1 cellular context compared by ENCODE assay signal in the genomic region with DNA sequence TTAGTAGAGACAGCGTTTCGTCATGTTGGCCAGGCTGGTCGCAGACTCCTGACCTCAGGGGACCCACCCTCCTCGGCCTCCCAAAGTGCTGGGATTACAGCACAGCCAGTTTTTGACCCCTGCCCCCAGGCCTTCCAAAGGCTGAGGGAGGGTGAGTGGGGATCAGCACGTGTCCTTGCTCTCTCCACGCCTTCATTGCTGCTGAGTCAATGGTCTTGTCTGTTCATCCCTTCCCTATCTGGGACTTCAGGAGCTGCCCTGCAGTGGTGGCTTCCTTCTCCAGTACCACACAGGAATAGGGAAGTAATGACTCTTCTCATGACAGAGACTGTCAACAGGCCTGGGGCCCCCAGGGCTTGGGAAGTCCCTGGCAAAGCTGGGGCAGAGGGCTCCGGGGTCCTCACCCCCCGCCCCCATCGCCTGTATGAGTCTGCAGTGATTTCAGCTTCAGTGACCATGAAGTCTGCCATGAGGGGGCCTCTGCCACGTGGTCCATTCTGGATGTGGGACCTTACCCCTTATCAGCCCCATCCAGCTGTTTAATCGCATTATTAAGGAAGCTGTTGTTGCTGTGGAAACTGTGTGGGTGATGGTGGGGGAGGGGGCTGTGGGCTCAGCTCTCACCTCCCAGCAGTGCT.
TF ChIP-seq lines count a peak whose summit lies in the region.

No MANE protein-coding gene starts in this region.

TF ChIP-seq in HepG2, 621 proteins besides CTCF, POLR2A, EP300 and RAD21 (continued from another document and continues in another):
- TF ChIP-seq, protein P1, sequence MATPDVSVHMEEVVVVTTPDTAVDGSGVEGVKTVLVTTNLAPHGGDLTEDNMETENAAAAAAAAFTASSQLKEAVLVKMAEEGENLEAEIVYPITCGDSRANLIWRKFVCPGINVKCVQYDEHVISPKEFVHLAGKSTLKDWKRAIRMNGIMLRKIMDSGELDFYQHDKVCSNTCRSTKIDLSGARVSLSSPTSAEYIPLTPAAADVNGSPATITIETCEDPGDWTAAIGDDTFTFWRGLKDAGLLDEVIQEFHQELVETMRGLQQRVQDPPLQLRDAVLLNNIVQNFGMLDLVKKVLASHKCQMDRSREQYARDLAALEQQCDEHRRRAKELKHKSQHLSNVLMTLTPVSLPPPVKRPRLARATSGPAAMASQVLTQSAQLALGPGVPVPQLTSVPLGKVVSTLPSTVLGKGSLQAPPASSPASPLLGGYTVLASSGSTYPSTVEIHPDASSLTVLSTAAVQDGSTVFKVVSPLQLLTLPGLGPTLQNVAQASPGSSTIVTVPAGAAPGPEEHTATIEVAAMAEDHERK (CRISPR knock-in tag; IDR thresholded peaks at IDR 0.05; ENCODE audit: low read depth), result no peak
- TF ChIP-seq GFI1 (CRISPR knock-in tag; IDR thresholded peaks at IDR 0.05; ENCODE audit: borderline replicate concordance), result peak; percentile 54; the same call in 1 of the 2 replicates
- peak; percentile 75 for TF ChIP-seq SOX5 (CRISPR knock-in tag; IDR thresholded peaks at IDR 0.05; ENCODE audit: borderline replicate concordance)
- TF ChIP-seq ZNF607 (CRISPR knock-in tag; IDR thresholded peaks at IDR 0.05; ENCODE audit: borderline replicate concordance), result no peak
- TF ChIP-seq, protein P2, sequence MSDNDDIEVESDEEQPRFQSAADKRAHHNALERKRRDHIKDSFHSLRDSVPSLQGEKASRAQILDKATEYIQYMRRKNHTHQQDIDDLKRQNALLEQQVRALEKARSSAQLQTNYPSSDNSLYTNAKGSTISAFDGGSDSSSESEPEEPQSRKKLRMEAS (IDR thresholded peaks at IDR 0.05), result peak; percentile 96
- TF ChIP-seq ARID2 (CRISPR knock-in tag; IDR thresholded peaks at IDR 0.05; ENCODE audit: borderline replicate concordance), result no peak
- no peak for TF ChIP-seq ZNF337 (CRISPR knock-in tag; IDR thresholded peaks at IDR 0.05; ENCODE audit: borderline replicate concordance, low read depth)
- TF ChIP-seq, protein P3, sequence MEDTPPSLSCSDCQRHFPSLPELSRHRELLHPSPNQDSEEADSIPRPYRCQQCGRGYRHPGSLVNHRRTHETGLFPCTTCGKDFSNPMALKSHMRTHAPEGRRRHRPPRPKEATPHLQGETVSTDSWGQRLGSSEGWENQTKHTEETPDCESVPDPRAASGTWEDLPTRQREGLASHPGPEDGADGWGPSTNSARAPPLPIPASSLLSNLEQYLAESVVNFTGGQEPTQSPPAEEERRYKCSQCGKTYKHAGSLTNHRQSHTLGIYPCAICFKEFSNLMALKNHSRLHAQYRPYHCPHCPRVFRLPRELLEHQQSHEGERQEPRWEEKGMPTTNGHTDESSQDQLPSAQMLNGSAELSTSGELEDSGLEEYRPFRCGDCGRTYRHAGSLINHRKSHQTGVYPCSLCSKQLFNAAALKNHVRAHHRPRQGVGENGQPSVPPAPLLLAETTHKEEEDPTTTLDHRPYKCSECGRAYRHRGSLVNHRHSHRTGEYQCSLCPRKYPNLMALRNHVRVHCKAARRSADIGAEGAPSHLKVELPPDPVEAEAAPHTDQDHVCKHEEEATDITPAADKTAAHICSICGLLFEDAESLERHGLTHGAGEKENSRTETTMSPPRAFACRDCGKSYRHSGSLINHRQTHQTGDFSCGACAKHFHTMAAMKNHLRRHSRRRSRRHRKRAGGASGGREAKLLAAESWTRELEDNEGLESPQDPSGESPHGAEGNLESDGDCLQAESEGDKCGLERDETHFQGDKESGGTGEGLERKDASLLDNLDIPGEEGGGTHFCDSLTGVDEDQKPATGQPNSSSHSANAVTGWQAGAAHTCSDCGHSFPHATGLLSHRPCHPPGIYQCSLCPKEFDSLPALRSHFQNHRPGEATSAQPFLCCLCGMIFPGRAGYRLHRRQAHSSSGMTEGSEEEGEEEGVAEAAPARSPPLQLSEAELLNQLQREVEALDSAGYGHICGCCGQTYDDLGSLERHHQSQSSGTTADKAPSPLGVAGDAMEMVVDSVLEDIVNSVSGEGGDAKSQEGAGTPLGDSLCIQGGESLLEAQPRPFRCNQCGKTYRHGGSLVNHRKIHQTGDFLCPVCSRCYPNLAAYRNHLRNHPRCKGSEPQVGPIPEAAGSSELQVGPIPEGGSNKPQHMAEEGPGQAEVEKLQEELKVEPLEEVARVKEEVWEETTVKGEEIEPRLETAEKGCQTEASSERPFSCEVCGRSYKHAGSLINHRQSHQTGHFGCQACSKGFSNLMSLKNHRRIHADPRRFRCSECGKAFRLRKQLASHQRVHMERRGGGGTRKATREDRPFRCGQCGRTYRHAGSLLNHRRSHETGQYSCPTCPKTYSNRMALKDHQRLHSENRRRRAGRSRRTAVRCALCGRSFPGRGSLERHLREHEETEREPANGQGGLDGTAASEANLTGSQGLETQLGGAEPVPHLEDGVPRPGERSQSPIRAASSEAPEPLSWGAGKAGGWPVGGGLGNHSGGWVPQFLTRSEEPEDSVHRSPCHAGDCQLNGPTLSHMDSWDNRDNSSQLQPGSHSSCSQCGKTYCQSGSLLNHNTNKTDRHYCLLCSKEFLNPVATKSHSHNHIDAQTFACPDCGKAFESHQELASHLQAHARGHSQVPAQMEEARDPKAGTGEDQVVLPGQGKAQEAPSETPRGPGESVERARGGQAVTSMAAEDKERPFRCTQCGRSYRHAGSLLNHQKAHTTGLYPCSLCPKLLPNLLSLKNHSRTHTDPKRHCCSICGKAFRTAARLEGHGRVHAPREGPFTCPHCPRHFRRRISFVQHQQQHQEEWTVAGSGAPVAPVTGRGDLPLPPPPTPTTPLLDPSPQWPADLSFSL (CRISPR knock-in tag; IDR thresholded peaks at IDR 0.05), result no peak
- TF ChIP-seq ZNF530 (CRISPR knock-in tag; IDR thresholded peaks at IDR 0.05; ENCODE audit: low read depth), result no peak
- TF ChIP-seq ZNF3 (CRISPR knock-in tag; IDR thresholded peaks at IDR 0.05), result no peak; the same call in 1 of the 2 replicates
- TF ChIP-seq, protein P4, sequence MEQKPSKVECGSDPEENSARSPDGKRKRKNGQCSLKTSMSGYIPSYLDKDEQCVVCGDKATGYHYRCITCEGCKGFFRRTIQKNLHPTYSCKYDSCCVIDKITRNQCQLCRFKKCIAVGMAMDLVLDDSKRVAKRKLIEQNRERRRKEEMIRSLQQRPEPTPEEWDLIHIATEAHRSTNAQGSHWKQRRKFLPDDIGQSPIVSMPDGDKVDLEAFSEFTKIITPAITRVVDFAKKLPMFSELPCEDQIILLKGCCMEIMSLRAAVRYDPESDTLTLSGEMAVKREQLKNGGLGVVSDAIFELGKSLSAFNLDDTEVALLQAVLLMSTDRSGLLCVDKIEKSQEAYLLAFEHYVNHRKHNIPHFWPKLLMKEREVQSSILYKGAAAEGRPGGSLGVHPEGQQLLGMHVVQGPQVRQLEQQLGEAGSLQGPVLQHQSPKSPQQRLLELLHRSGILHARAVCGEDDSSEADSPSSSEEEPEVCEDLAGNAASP (CRISPR knock-in tag; IDR thresholded peaks at IDR 0.05; ENCODE audit: borderline replicate concordance), result peak; percentile 98
- no peak for TF ChIP-seq ZC3H4 (CRISPR knock-in tag; IDR thresholded peaks at IDR 0.05; ENCODE audit: borderline replicate concordance)
- TF ChIP-seq MTF1 (CRISPR knock-in tag; IDR thresholded peaks at IDR 0.05), result no peak
- no peak for TF ChIP-seq ZNF432 (CRISPR knock-in tag; IDR thresholded peaks at IDR 0.05; ENCODE audit: borderline replicate concordance)
- TF ChIP-seq, protein P5, sequence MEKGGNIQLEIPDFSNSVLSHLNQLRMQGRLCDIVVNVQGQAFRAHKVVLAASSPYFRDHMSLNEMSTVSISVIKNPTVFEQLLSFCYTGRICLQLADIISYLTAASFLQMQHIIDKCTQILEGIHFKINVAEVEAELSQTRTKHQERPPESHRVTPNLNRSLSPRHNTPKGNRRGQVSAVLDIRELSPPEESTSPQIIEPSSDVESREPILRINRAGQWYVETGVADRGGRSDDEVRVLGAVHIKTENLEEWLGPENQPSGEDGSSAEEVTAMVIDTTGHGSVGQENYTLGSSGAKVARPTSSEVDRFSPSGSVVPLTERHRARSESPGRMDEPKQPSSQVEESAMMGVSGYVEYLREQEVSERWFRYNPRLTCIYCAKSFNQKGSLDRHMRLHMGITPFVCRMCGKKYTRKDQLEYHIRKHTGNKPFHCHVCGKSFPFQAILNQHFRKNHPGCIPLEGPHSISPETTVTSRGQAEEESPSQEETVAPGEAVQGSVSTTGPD (CRISPR knock-in tag; IDR thresholded peaks at IDR 0.05), result no peak
- TF ChIP-seq ARNT2 (CRISPR knock-in tag; IDR thresholded peaks at IDR 0.05; ENCODE audit: low read depth), result no peak
- TF ChIP-seq ETV5 (CRISPR knock-in tag; IDR thresholded peaks at IDR 0.05; ENCODE audit: borderline replicate concordance), result peak; percentile 30; the same call in 1 of the 2 replicates
- no peak for TF ChIP-seq NONO (IDR thresholded peaks at IDR 0.05)
- peak; percentile 81; the same call in 1 of the 2 replicates for TF ChIP-seq NONO (CRISPR knock-in tag; conservative IDR thresholded peaks at IDR 0.05)
- no peak for TF ChIP-seq ZNF678 (CRISPR knock-in tag; IDR thresholded peaks at IDR 0.05)
- no peak for TF ChIP-seq CENPX (CRISPR knock-in tag; IDR thresholded peaks at IDR 0.05)
- TF ChIP-seq ZFP36 (IDR thresholded peaks at IDR 0.05; ENCODE audit: borderline replicate concordance, low read depth, low read length, partially characterized antibody), result no peak
- TF ChIP-seq, protein P6, sequence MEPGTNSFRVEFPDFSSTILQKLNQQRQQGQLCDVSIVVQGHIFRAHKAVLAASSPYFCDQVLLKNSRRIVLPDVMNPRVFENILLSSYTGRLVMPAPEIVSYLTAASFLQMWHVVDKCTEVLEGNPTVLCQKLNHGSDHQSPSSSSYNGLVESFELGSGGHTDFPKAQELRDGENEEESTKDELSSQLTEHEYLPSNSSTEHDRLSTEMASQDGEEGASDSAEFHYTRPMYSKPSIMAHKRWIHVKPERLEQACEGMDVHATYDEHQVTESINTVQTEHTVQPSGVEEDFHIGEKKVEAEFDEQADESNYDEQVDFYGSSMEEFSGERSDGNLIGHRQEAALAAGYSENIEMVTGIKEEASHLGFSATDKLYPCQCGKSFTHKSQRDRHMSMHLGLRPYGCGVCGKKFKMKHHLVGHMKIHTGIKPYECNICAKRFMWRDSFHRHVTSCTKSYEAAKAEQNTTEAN (CRISPR knock-in tag; conservative IDR thresholded peaks at IDR 0.05), result no peak
- TF ChIP-seq ERF (CRISPR knock-in tag; IDR thresholded peaks at IDR 0.05), result peak; percentile 78
- TF ChIP-seq, protein P7, sequence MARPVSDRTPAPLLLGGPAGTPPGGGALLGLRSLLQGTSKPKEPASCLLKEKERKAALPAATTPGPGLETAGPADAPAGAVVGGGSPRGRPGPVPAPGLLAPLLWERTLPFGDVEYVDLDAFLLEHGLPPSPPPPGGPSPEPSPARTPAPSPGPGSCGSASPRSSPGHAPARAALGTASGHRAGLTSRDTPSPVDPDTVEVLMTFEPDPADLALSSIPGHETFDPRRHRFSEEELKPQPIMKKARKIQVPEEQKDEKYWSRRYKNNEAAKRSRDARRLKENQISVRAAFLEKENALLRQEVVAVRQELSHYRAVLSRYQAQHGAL (CRISPR knock-in tag; IDR thresholded peaks at IDR 0.05; ENCODE audit: not compliant biosample characterization), result no peak
- no peak for TF ChIP-seq TCF12 (IDR thresholded peaks at IDR 0.05)
- no peak for TF ChIP-seq TCF12 (CRISPR knock-in tag; IDR thresholded peaks at IDR 0.05)
- TF ChIP-seq, protein P8, sequence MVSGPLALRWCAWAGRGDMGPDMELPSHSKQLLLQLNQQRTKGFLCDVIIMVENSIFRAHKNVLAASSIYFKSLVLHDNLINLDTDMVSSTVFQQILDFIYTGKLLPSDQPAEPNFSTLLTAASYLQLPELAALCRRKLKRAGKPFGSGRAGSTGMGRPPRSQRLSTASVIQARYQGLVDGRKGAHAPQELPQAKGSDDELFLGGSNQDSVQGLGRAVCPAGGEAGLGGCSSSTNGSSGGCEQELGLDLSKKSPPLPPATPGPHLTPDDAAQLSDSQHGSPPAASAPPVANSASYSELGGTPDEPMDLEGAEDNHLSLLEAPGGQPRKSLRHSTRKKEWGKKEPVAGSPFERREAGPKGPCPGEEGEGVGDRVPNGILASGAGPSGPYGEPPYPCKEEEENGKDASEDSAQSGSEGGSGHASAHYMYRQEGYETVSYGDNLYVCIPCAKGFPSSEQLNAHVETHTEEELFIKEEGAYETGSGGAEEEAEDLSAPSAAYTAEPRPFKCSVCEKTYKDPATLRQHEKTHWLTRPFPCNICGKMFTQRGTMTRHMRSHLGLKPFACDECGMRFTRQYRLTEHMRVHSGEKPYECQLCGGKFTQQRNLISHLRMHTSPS (CRISPR knock-in tag; IDR thresholded peaks at IDR 0.05; ENCODE audit: low read depth), result peak; percentile 72
- TF ChIP-seq ZNF251 (CRISPR knock-in tag; IDR thresholded peaks at IDR 0.05), result no peak
- TF ChIP-seq CBX1 (IDR thresholded peaks at IDR 0.05; ENCODE audit: low read depth), result peak; percentile 62
- no peak for TF ChIP-seq GABPA (IDR thresholded peaks at IDR 0.05; ENCODE audit: low read depth, low read length)
- TF ChIP-seq GABPA (CRISPR knock-in tag; IDR thresholded peaks at IDR 0.05; ENCODE audit: low read depth), result no peak
- no peak for TF ChIP-seq SNAI1 (CRISPR knock-in tag; IDR thresholded peaks at IDR 0.05; ENCODE audit: borderline replicate concordance)
- TF ChIP-seq SKI (IDR thresholded peaks at IDR 0.05; ENCODE audit: partially characterized antibody), result peak; percentile 59
- TF ChIP-seq, protein P9, sequence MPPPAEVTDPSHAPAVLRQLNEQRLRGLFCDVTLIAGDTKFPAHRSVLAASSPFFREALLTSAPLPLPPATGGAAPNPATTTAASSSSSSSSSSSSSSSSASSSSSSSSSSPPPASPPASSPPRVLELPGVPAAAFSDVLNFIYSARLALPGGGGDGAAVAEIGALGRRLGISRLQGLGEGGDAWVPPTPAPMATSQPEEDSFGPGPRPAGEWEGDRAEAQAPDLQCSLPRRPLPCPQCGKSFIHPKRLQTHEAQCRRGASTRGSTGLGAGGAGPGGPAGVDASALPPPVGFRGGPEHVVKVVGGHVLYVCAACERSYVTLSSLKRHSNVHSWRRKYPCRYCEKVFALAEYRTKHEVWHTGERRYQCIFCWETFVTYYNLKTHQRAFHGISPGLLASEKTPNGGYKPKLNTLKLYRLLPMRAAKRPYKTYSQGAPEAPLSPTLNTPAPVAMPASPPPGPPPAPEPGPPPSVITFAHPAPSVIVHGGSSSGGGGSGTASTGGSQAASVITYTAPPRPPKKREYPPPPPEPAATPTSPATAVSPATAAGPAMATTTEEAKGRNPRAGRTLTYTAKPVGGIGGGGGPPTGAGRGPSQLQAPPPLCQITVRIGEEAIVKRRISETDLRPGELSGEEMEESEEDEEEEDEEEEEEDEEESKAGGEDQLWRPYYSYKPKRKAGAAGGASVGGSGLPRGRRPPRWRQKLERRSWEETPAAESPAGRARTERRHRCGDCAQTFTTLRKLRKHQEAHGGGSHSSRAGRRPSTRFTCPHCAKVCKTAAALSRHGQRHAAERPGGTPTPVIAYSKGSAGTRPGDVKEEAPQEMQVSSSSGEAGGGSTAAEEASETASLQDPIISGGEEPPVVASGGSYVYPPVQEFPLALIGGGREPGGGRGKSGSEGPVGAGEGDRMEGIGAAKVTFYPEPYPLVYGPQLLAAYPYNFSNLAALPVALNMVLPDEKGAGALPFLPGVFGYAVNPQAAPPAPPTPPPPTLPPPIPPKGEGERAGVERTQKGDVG (CRISPR knock-in tag; IDR thresholded peaks at IDR 0.05; ENCODE audit: borderline replicate concordance), result no peak
- no peak for TF ChIP-seq ZNF772 (CRISPR knock-in tag; IDR thresholded peaks at IDR 0.05)
- TF ChIP-seq GTF3A (CRISPR knock-in tag; conservative IDR thresholded peaks at IDR 0.05), result no peak
- TF ChIP-seq YY1 (IDR thresholded peaks at IDR 0.05; ENCODE audit: insufficient read depth, insufficient replicate concordance, low read depth, low read length), result no peak
- no peak for TF ChIP-seq SRSF4 (IDR thresholded peaks at IDR 0.05; ENCODE audit: low read depth, low read length, poor library complexity, severe bottlenecking)
- no peak for TF ChIP-seq ZNF331 (CRISPR knock-in tag; IDR thresholded peaks at IDR 0.05)
- no peak for TF ChIP-seq KDM4B (CRISPR knock-in tag; IDR thresholded peaks at IDR 0.05)
